9 cellular contexts compared by ENCODE assay signal in the genomic region with DNA sequence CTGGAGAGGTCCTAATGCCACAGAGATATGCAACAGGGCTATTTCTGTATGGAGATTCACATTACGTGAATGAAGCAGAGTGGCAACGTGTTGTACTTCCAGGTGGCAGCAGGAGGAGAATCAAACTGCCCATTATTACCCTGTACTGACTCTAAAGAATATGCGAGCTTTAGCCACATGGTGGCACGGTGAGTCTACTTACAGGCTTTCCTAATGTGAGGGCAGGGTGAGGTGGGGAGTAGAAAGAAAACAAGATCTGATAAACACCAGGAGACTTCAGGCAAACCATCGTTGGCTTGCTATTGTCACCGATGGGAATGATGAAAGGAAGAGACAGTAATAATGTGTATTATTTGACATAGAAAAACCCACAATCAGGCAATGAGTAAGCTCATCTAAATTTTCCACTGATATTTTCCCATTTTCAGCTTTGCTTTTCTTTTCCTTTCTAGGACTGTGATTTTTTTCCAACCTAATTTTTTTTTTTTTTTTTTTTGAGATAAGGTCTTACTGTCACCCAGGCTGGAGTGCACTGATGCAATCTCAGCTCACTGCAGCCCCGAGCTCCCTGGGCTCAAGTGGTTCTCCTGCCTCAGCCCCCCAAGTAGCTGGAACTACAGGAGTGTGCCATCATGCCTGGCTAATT.
DNase-seq lines count a peak whose midpoint lies in the region; ATAC-seq and TF ChIP-seq lines count a peak whose summit lies in the region.
"Had no signal": no experiment of that assay in that cellular context is flagged by ENCODE, and none has a peak within 500 bp of the region (broad histone marks: within the 10 kb centered on the region; RNA-seq: fewer than 3 reads in every experiment).

No MANE protein-coding gene starts in this region.

- no peaks in the 10 kb centered on the region for H3K36me3 ChIP-seq in NT2/D1 (ENCODE audit: insufficient read depth, insufficient read length, low read length)
- no peaks in the 10 kb centered on the region for H3K36me3 ChIP-seq in suprapubic skin

- no peak overlapping the region for H3K27ac ChIP-seq in suprapubic skin

- no peaks in the 10 kb centered on the region for H3K27me3 Mint-ChIP-seq in natural killer cell (ENCODE audit: low read depth in 2 of 2)
- H3K27me3 Mint-ChIP-seq: dendritic cell treated with granulocyte-macrophage colony-stimulating factor and Interleukin-4, amounts not matched to agents 40 ng/mL and 50 ng/mL, for 4 days had no signal

- no peak overlapping the region for H3K4me3 ChIP-seq in NT2/D1 (ENCODE audit: insufficient read length, low read depth)
- no peak overlapping the region for H3K4me3 ChIP-seq in suprapubic skin

- TF ChIP-seq POLR2A in suprapubic skin (IDR thresholded peaks at IDR 0.05) = no peak

- no peaks in the 10 kb centered on the region for H3K9me3 ChIP-seq in NT2/D1 (ENCODE audit: insufficient read depth, low read length)
- no peaks in the 10 kb centered on the region for H3K9me3 ChIP-seq in suprapubic skin

- no peak overlapping the region for H3K9ac ChIP-seq in NT2/D1 (ENCODE audit: insufficient read length, low read depth)

- no peaks in the 10 kb centered on the region for H3K27me3 ChIP-seq in NT2/D1 (ENCODE audit: insufficient read depth, insufficient read length)
- H3K27me3 ChIP-seq in suprapubic skin = no peaks in the 10 kb centered on the region

- TF ChIP-seq CTCF in natural killer cell (IDR thresholded peaks at IDR 0.05) (peak; percentile 61), suprapubic skin (IDR thresholded peaks at IDR 0.05) (peak; percentile 59 to 85)

- WGBS in suprapubic skin = 19% methylated on average over 7 of the region's 7 CpGs

- ATAC-seq in GM21423 (IDR thresholded peaks at IDR 0.05; ENCODE audit: unreplicated experiment) = peak; percentile 95
- ATAC-seq in esophagus mucosa = peak; percentile 97
- peak; percentile 74 to 94 (median 89) for ATAC-seq in natural killer cell

- TF ChIP-seq EP300 in suprapubic skin (IDR thresholded peaks at IDR 0.05) = no peak

- no peaks in the 10 kb centered on the region for H3K9me3 Mint-ChIP-seq in natural killer cell
- H3K9me3 Mint-ChIP-seq: dendritic cell treated with granulocyte-macrophage colony-stimulating factor and Interleukin-4, amounts not matched to agents 40 ng/mL and 50 ng/mL, for 4 days had no signal

- no peak overlapping the region for H3K27ac Mint-ChIP-seq in natural killer cell
- H3K27ac Mint-ChIP-seq: dendritic cell treated with granulocyte-macrophage colony-stimulating factor and Interleukin-4, amounts not matched to agents 40 ng/mL and 50 ng/mL, for 4 days had no signal

- no peaks in the 10 kb centered on the region for H3K36me3 Mint-ChIP-seq in natural killer cell

- no peak overlapping the region for H3K4me3 Mint-ChIP-seq in natural killer cell
- H3K4me3 Mint-ChIP-seq: dendritic cell treated with granulocyte-macrophage colony-stimulating factor and Interleukin-4, amounts not matched to agents 40 ng/mL and 50 ng/mL, for 4 days had no signal

- DNase-seq in DMS153 treated with DMSO at 0.1 percent for 48 hours (lab: John Stamatoyannopoulos, UW; ENCODE audit: unreplicated experiment) (peak; percentile 88), HS-5 (ENCODE audit: low read depth) (peak; percentile 54), NT2/D1 (ENCODE audit: low read depth, low spot score) (peak; percentile 72), natural killer cell (peak; percentile 22), suprapubic skin (ENCODE audit: low spot score in 2 of 2) (peak in 1 of 2 donors; percentile 63)
- peak; percentile 31 for DNase-seq in activated CD8-positive, alpha-beta memory T cell treated with anti-CD3 and anti-CD28 coated beads, Interleukin-2, amount 50 U/mL, for 4 hours

- H3K4me1 ChIP-seq in NT2/D1 (ENCODE audit: insufficient read depth, insufficient read length) (no peaks in the 10 kb centered on the region), suprapubic skin (peaks cover 5% of the 10 kb centered on the region)

- intact Hi-C loops in natural killer cell (cut with micrococcal nuclease) = loop anchor here (1.0 to 2.0 kb wide), 2 partner anchors 203 to 347 kb away; a partner anchor contains a TSS

- H3K4me1 Mint-ChIP-seq in natural killer cell = peaks cover 5% of the 10 kb centered on the region in 2 donors
